Comparison of ENCODE assay signal across 5 cellular contexts in genomic region chr16:73746554-73746953, GRCh38.
"Had no signal": no experiment of that assay in that cellular context is flagged by ENCODE, and none has a peak within 500 bp of the region (broad histone marks: within the 10 kb centered on the region; RNA-seq: fewer than 3 reads in every experiment).

No MANE protein-coding gene starts in this region.

- DNase-seq: H9, HCEC 1CT, IMR-90 had no signal

- H3K4me3 ChIP-seq: GM23338, K562 had no signal
